11 cellular contexts compared by ENCODE assay signal in the genomic region with DNA sequence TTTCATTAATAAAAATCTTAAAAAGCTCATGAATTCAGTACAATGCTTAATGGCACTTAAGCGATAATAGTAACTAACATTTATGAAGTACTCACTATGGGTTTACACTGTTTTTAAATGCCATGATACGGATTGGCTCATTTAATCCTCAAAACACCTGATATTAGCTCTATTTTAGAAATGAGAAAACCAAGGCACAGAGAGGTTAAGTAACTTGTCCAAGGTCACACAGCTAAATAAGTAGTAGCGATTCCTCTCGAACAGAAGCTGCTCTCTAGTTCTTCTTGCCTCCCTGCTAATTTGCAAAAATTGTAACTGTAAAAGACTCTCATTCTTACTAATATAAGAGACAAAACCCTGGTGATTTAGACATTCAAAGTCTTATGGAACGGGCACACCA.
DNase-seq lines count a peak whose midpoint lies in the region; ATAC-seq, FAIRE-seq and TF ChIP-seq lines count a peak whose summit lies in the region.
"Had no signal": no experiment of that assay in that cellular context is flagged by ENCODE, and none has a peak within 500 bp of the region (broad histone marks: within the 10 kb centered on the region; RNA-seq: fewer than 3 reads in every experiment).

No MANE protein-coding gene starts in this region.

- intact Hi-C loops in sciatic nerve (cut with DNase I): no loop called here

- peaks cover 3% of the 10 kb centered on the region for H3K36me3 Mint-ChIP-seq in activated naive CD8-positive, alpha-beta T cell
- peaks cover 0 to 4% (median 0%) of the 10 kb centered on the region in 3 donors for H3K36me3 Mint-ChIP-seq in immature natural killer cell

- peak overlapping the region; percentile 96 for H3K4me3 Mint-ChIP-seq in activated naive CD8-positive, alpha-beta T cell
- H3K4me3 Mint-ChIP-seq in immature natural killer cell: peak overlapping the region in 3 of 5 donors; percentile 87 to 92 (median 88)

- no peak for TF ChIP-seq POLR2A in A549 (IDR thresholded peaks at IDR 0.05; ENCODE audit: low read length)

- peak overlapping the region in 1 of 2 experiments; percentile 94; a peak in 3 of 6 replicates for H3K27ac ChIP-seq in A549

- H3K27ac Mint-ChIP-seq in activated naive CD8-positive, alpha-beta T cell: no peak overlapping the region
- H3K27ac Mint-ChIP-seq in immature natural killer cell: peak overlapping the region in 3 of 6 donors; percentile 48 to 66 (median 65)

- 90% methylated on average over 5 of the region's 5 CpGs for WGBS in A549 (ENCODE audit: missing lambda C conversion rate)

- TF ChIP-seq EP300 in A549 (IDR thresholded peaks at IDR 0.05): no peak

- CTCF ChIA-PET in A549 (lab: Yijun Ruan, JAX): interaction anchor here (0.9 to 14.2 kb wide), 18 partner anchors 11 to 152 kb away, joined by 3 to 173 read pairs (median 7); no protein-coding TSS in a partner anchor

- H3K4me1 Mint-ChIP-seq in activated naive CD8-positive, alpha-beta T cell (ENCODE audit: low read depth): peaks cover 34% of the 10 kb centered on the region
- peaks cover 35 to 50% of the 10 kb centered on the region in 2 donors for H3K4me1 Mint-ChIP-seq in immature natural killer cell

- no peaks in the 10 kb centered on the region for H3K27me3 Mint-ChIP-seq in activated naive CD8-positive, alpha-beta T cell
- peaks cover 3 to 11% (median 5%) of the 10 kb centered on the region in 3 donors for H3K27me3 Mint-ChIP-seq in immature natural killer cell (ENCODE audit: low read depth in 3 of 3)

- H3K9me3 ChIP-seq in A549: no peaks in the 10 kb centered on the region; the same call in 2 of the 3 replicates
- H3K9me3 ChIP-seq: prostate gland had no signal

- H3K4me1 ChIP-seq in A549: peaks cover 21% of the 10 kb centered on the region

- TF ChIP-seq RAD21 in A549 (conservative IDR thresholded peaks at IDR 0.05 in 1 of 2, IDR thresholded peaks at IDR 0.05 in 1 of 2): no peak

- no peak for TF ChIP-seq CTCF in A549 (IDR thresholded peaks at IDR 0.05)

- H3K4me3 ChIP-seq in A549: peak overlapping the region; percentile 91; the same call in 2 of the 3 replicates
- 0 out of 2 replicates have a peak overlapping the region, but pooled peaks have one; percentile 99 for H3K4me3 ChIP-seq in GM08714 (ENCODE audit: low read length)

- H3K4me2 ChIP-seq in A549: peak overlapping the region; percentile 78

- POLR2A ChIA-PET in A549 (lab: Yijun Ruan, JAX): no interaction called here

- FAIRE-seq in A549 (lab: Jason Lieb, UNC): no peak

- ATAC-seq in A549: no peak
- no peak for ATAC-seq in GM21723 (IDR thresholded peaks at IDR 0.05; ENCODE audit: unreplicated experiment)
- ATAC-seq in sciatic nerve: no peak

- DNase-seq in A549 (ENCODE audit: low read depth in 1 of 2, low spot score in 1 of 2): no peak
- no peak for DNase-seq in immature natural killer cell
- DNase-seq in kidney glomerular epithelial cell (lab: John Stamatoyannopoulos, UW): no peak
- no peak for DNase-seq in sciatic nerve (ENCODE audit: low spot score)
- DNase-seq in amygdala (lab: John Stamatoyannopoulos, UW): no peak
- DNase-seq: amniotic stem cell, DMS 273 treated with DMSO at 0.1 percent for 48 hours had no signal

- no peaks in the 10 kb centered on the region for H3K9me3 Mint-ChIP-seq in activated naive CD8-positive, alpha-beta T cell (ENCODE audit: low read depth)
- H3K9me3 Mint-ChIP-seq in immature natural killer cell: no peaks in the 10 kb centered on the region

TF ChIP-seq in A549, 52 proteins besides CTCF, POLR2A, EP300 and RAD21:
- no peak for TF ChIP-seq FOSL2 (IDR thresholded peaks at IDR 0.05)
- TF ChIP-seq FOSL2 (CRISPR knock-in tag; IDR thresholded peaks at IDR 0.05): no peak
- TF ChIP-seq KDM1A (IDR thresholded peaks at IDR 0.05; ENCODE audit: low read depth): peak; percentile 78; the same call in 1 of the 2 replicates
- TF ChIP-seq SREBF2 (IDR thresholded peaks at IDR 0.05): no peak
- peak; percentile 60 for TF ChIP-seq ZFP36 (IDR thresholded peaks at IDR 0.05; ENCODE audit: borderline replicate concordance, partially characterized antibody)
- TF ChIP-seq CHD2 (IDR thresholded peaks at IDR 0.05; ENCODE audit: low read length, partially characterized antibody): no peak
